ENCODE assay signal across 16 cellular contexts in genomic region chr1:21631944-21632887, GRCh38. TPM values are rescaled to one million over a fixed set of nuclear protein-coding genes. Genes with fewer than 3 reads are reported as not detected.
DNase-seq lines count a peak whose midpoint lies in the region; ATAC-seq and TF ChIP-seq lines count a peak whose summit lies in the region.
"Had no signal": no experiment of that assay in that cellular context is flagged by ENCODE, and none has a peak within 500 bp of the region (broad histone marks: within the 10 kb centered on the region; RNA-seq: fewer than 3 reads in every experiment).

No MANE protein-coding gene starts in this region.

- no peak overlapping the region for H3K27ac ChIP-seq in PC-3 (ENCODE audit: low read length)
- H3K27ac ChIP-seq: upper lobe of right lung had no signal

- H3K9ac ChIP-seq in PC-3 (ENCODE audit: low read length), result no peak overlapping the region

- BruUV-seq in PC-3 (replicated peaks; lab: Mats Ljungman, UMichigan), result no TSS peak

- H3K79me2 ChIP-seq in PC-3 (ENCODE audit: low read length), result no peaks in the 10 kb centered on the region

- ATAC-seq in Right ventricle myocardium superior (ENCODE audit: poor library complexity) (peak; percentile 45), PC-3 (peak; percentile 10; the same call in 1 of the 2 replicates), GM18868 (IDR thresholded peaks at IDR 0.05; ENCODE audit: unreplicated experiment) (no peak)
- ATAC-seq: esophagus mucosa, T-cell, upper lobe of right lung had no signal

- no peak overlapping the region for H2AFZ ChIP-seq in PC-3 (ENCODE audit: low read length)

- POLR2A ChIA-PET in PC-3 (lab: Charles Lee; ENCODE audit: unreplicated experiment), result no interaction called here

- DNase-seq in Right ventricle myocardium superior (no peak), cardiac septum (ENCODE audit: low spot score) (no peak), PC-3 (no peak), iris pigment epithelial cell (ENCODE audit: low read depth) (peak; percentile 35), pons (ENCODE audit: low spot score) (no peak), NOMO-1 treated with dmso at 0.1 percent for 144 hours (lab: John Stamatoyannopoulos, UW; ENCODE audit: unreplicated experiment) (no peak)
- no peak for DNase-seq in activated CD4-positive, alpha-beta T cell treated with anti-CD3 and anti-CD28 coated beads for 4 hours
- DNase-seq: activated CD4-positive, alpha-beta memory T cell treated with anti-CD3 and anti-CD28 coated beads for 36 hours; activated naive CD4-positive, alpha-beta T cell; AML-193; cerebellar nuclear complex; GF-D8; T-cell; upper lobe of right lung had no signal

- no peak overlapping the region for H3K4me2 ChIP-seq in PC-3 (ENCODE audit: low read length)

- TF ChIP-seq CTCF in PC-3 (conservative IDR thresholded peaks at IDR 0.05; ENCODE audit: low read depth, low read length), result no peak

- no peak overlapping the region for H3K4me3 ChIP-seq in PC-3 (ENCODE audit: low read length)
- H3K4me3 ChIP-seq: upper lobe of right lung had no signal

- CTCF ChIA-PET in PC-3 (lab: Charles Lee), result no interaction called here

- H3K4me1 ChIP-seq in PC-3 (ENCODE audit: insufficient read depth, low read length), result peaks cover 28% of the 10 kb centered on the region

- no peaks in the 10 kb centered on the region for H3K9me2 ChIP-seq in PC-3 (replicated peaks; ENCODE audit: low read length)

- no peaks in the 10 kb centered on the region for H3K36me3 ChIP-seq in PC-3 (ENCODE audit: low read depth, low read length)
- H3K36me3 ChIP-seq: upper lobe of right lung had no signal

- H3F3A ChIP-seq in PC-3 (ENCODE audit: low read length, unreplicated experiment), result no peaks in the 10 kb centered on the region

- intact Hi-C loops in Right ventricle myocardium superior (cut with DNase I), result no loop called here
- intact Hi-C loops in cardiac septum (cut with DNase I), result no loop called here
- intact Hi-C loops in PC-3 (cut with micrococcal nuclease), result no loop called here

- no peaks in the 10 kb centered on the region for H4K20me1 ChIP-seq in PC-3 (ENCODE audit: low read length)

- no peaks in the 10 kb centered on the region for H3K9me3 ChIP-seq in PC-3 (ENCODE audit: low read length)
- H3K9me3 ChIP-seq: upper lobe of right lung had no signal

- no peaks in the 10 kb centered on the region for H3K27me3 ChIP-seq in PC-3 (ENCODE audit: low read length)

RNA-seq across cellular contexts. Expression of gene RAP1GAP, which starts 36.9 kb away (rescaled TPM):
- total RNA-seq in Right ventricle myocardium superior (3.7 TPM), cardiac septum (2.7 TPM), PC-3 (2014; rRNA removed) (12.1 and 12.3 TPM in 2 replicates)
